1 cellular context compared by ENCODE assay signal in genomic region chr12:26514364-26514763, GRCh38.
TF ChIP-seq lines count a peak whose summit lies in the region.

No MANE protein-coding gene starts in this region.

TF ChIP-seq in SK-N-SH, 30 proteins besides CTCF, POLR2A, EP300 and RAD21 (continued from another document):
- TF ChIP-seq REST (IDR thresholded peaks at IDR 0.05; ENCODE audit: low read depth, low read length) (no peak), TEAD4 (IDR thresholded peaks at IDR 0.05; ENCODE audit: borderline replicate concordance, insufficient read depth) (no peak), MAX (IDR thresholded peaks at IDR 0.05; ENCODE audit: low read depth) (no peak), FOXJ3 (CRISPR knock-in tag; IDR thresholded peaks at IDR 0.05) (no peak)
